Comparison of ENCODE assay signal across 14 cellular contexts in the genomic region with DNA sequence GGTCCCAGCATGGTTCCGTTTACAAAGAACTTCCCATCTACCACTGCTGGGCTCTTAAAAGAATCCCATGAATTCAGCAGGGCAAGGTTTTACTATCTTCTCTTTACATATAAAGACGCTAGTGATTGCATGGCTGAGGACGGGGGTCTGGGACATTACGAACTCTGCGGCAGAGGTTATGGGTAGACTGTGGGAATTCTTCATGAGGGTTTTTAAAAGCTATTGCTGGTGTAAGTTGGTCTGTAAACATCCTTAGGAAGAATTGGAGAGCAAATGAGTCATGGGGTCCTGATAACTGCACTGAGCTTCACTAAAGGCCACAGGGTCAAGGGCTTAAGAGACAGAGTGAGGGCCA. TPM values are rescaled to one million over a fixed set of nuclear protein-coding genes. Genes with fewer than 3 reads are reported as not detected.
DNase-seq lines count a peak whose midpoint lies in the region; ATAC-seq and TF ChIP-seq lines count a peak whose summit lies in the region.
"Had no signal": no experiment of that assay in that cellular context is flagged by ENCODE, and none has a peak within 500 bp of the region (broad histone marks: within the 10 kb centered on the region; RNA-seq: fewer than 3 reads in every experiment).

No MANE protein-coding gene starts in this region.

- H3K9me2 ChIP-seq in SU-DHL-6 (replicated peaks; ENCODE audit: insufficient read depth, low read length): no peaks in the 10 kb centered on the region
- H3K9me2 ChIP-seq in neural cell (ENCODE audit: insufficient read depth, low read length): no peaks in the 10 kb centered on the region
- H3K9me2 ChIP-seq: SK-N-SH had no signal

- H3F3A ChIP-seq in SU-DHL-6 (ENCODE audit: insufficient read depth) (no peaks in the 10 kb centered on the region), neural cell (ENCODE audit: insufficient read depth, low read length, poor library complexity, severe bottlenecking) (no peaks in the 10 kb centered on the region)

- H3K79me2 ChIP-seq in SU-DHL-6 (ENCODE audit: insufficient read depth, low read length): no peaks in the 10 kb centered on the region
- H3K79me2 ChIP-seq in neural cell (replicated peaks; ENCODE audit: insufficient read depth, low read length): no peaks in the 10 kb centered on the region

- H3K4me3 ChIP-seq in HEK293 (ENCODE audit: low read depth, low read length): no peak overlapping the region
- H3K4me3 ChIP-seq in SU-DHL-6 (ENCODE audit: insufficient read depth, low read length, poor library complexity, severe bottlenecking): no peak overlapping the region
- no peak overlapping the region for H3K4me3 ChIP-seq in neural cell (ENCODE audit: low read length)
- H3K4me3 ChIP-seq: GM23338, right atrium auricular region had no signal

- H3K9me3 ChIP-seq in HEK293 (ENCODE audit: control insufficient read depth, insufficient read depth, low read depth, low read length) (no peaks in the 10 kb centered on the region), SU-DHL-6 (ENCODE audit: insufficient read depth, low read length) (no peaks in the 10 kb centered on the region), neural cell (ENCODE audit: low read length) (no peaks in the 10 kb centered on the region)
- H3K9me3 ChIP-seq: right atrium auricular region, SK-N-SH had no signal

- intact Hi-C loops in head of caudate nucleus (cut with DNase I): no loop called here

- no peaks in the 10 kb centered on the region for H4K20me1 ChIP-seq in SU-DHL-6 (ENCODE audit: low read depth, low read length)
- H4K20me1 ChIP-seq in neural cell (ENCODE audit: insufficient read depth): no peaks in the 10 kb centered on the region

- TF ChIP-seq EP300 in neural cell (conservative IDR thresholded peaks at IDR 0.05; ENCODE audit: poor library complexity, severe bottlenecking): no peak

- H3K9ac ChIP-seq in SU-DHL-6 (ENCODE audit: low read length) (no peak overlapping the region), neural cell (ENCODE audit: low read length) (no peak overlapping the region)
- H3K9ac ChIP-seq: SK-N-SH had no signal

- no peaks in the 10 kb centered on the region for H3K27me3 ChIP-seq in SU-DHL-6 (ENCODE audit: low read length)
- no peaks in the 10 kb centered on the region for H3K27me3 ChIP-seq in neural cell (ENCODE audit: insufficient read depth, low read depth, low read length)
- H3K27me3 ChIP-seq: right atrium auricular region had no signal

- no peak overlapping the region for H3K4me2 ChIP-seq in SU-DHL-6 (ENCODE audit: low read depth, low read length, poor library complexity, severe bottlenecking)
- no peak overlapping the region for H3K4me2 ChIP-seq in neural cell (ENCODE audit: low read length)
- H3K4me2 ChIP-seq: GM23338, SK-N-SH had no signal

- no peaks in the 10 kb centered on the region for H3K36me3 ChIP-seq in HEK293 (ENCODE audit: control insufficient read depth in 2 of 2, insufficient read depth in 1 of 2, low read length in 2 of 2)
- no peaks in the 10 kb centered on the region for H3K36me3 ChIP-seq in SU-DHL-6 (ENCODE audit: low read length)
- no peaks in the 10 kb centered on the region for H3K36me3 ChIP-seq in neural cell (ENCODE audit: insufficient read depth, low read length)
- H3K36me3 ChIP-seq: right atrium auricular region had no signal

- POLR2A ChIA-PET in HEK293 (lab: Yijun Ruan, JAX): no interaction called here

- H3K4me1 ChIP-seq in HEK293 (ENCODE audit: control insufficient read depth, insufficient read depth, low read length): no peaks in the 10 kb centered on the region

- no peak for DNase-seq in NCI-H1417 treated with DMSO at 0.1 percent for 48 hours (lab: John Stamatoyannopoulos, UW)
- no peak for DNase-seq in head of caudate nucleus
- DNase-seq in NCI-H146 treated with DMSO at 0.1 percent for 48 hours (lab: John Stamatoyannopoulos, UW; ENCODE audit: unreplicated experiment): no peak

- CTCF ChIA-PET in HEK293 (lab: Yijun Ruan, JAX): interaction anchor here (0.6 to 2.6 kb wide), 26 partner anchors 9 to 1510 kb away, joined by 3 to 14 read pairs (median 4); no protein-coding TSS in a partner anchor

- no peak for TF ChIP-seq RAD21 in neural cell (conservative IDR thresholded peaks at IDR 0.05)

- TF ChIP-seq CTCF in C4-2B (conservative IDR thresholded peaks at IDR 0.05): peak; percentile 69
- TF ChIP-seq CTCF in HEK293 (tag by site-specific recombination; IDR thresholded peaks at IDR 0.05): no peak
- peak; percentile 13 for TF ChIP-seq CTCF in SU-DHL-6 (IDR thresholded peaks at IDR 0.05; ENCODE audit: insufficient read depth, low read length, poor library complexity, severe bottlenecking)
- peak; percentile 4 for TF ChIP-seq CTCF in neural cell (IDR thresholded peaks at IDR 0.05; ENCODE audit: poor library complexity, severe bottlenecking)

- H2AFZ ChIP-seq in SU-DHL-6 (ENCODE audit: low read depth, low read length, severe bottlenecking) (no peak overlapping the region), neural cell (ENCODE audit: low read depth, low read length) (no peak overlapping the region)
- H2AFZ ChIP-seq: GM23338 had no signal

- ATAC-seq in HG02981 (IDR thresholded peaks at IDR 0.05; ENCODE audit: unreplicated experiment): no peak

- H3K27ac ChIP-seq in C4-2B (no peak overlapping the region), HEK293 (ENCODE audit: extremely low read depth, low read depth, low read length) (no peak overlapping the region), SU-DHL-6 (ENCODE audit: low read depth, low read length) (no peak overlapping the region), neural cell (ENCODE audit: low read length) (no peak overlapping the region)
- H3K27ac ChIP-seq: right atrium auricular region had no signal

TF ChIP-seq in HEK293, 187 proteins besides CTCF, POLR2A, EP300 and RAD21 (continues in another document):
- TF ChIP-seq, protein P1, sequence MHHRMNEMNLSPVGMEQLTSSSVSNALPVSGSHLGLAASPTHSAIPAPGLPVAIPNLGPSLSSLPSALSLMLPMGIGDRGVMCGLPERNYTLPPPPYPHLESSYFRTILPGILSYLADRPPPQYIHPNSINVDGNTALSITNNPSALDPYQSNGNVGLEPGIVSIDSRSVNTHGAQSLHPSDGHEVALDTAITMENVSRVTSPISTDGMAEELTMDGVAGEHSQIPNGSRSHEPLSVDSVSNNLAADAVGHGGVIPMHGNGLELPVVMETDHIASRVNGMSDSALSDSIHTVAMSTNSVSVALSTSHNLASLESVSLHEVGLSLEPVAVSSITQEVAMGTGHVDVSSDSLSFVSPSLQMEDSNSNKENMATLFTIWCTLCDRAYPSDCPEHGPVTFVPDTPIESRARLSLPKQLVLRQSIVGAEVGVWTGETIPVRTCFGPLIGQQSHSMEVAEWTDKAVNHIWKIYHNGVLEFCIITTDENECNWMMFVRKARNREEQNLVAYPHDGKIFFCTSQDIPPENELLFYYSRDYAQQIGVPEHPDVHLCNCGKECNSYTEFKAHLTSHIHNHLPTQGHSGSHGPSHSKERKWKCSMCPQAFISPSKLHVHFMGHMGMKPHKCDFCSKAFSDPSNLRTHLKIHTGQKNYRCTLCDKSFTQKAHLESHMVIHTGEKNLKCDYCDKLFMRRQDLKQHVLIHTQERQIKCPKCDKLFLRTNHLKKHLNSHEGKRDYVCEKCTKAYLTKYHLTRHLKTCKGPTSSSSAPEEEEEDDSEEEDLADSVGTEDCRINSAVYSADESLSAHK (tag by site-specific recombination; IDR thresholded peaks at IDR 0.05): no peak
- TF ChIP-seq ZFP69B (tag by site-specific recombination; IDR thresholded peaks at IDR 0.05): 0 out of 2 replicates have a peak, but pooled peaks have one; percentile 2
- TF ChIP-seq ZNF768 (tag by site-specific recombination; IDR thresholded peaks at IDR 0.05): no peak
- no peak for TF ChIP-seq ZNF211 (tag by site-specific recombination; IDR thresholded peaks at IDR 0.05; ENCODE audit: low read depth)

TF ChIP-seq in neural cell, 6 proteins besides CTCF, POLR2A, EP300 and RAD21:
- TF ChIP-seq SMC3 (conservative IDR thresholded peaks at IDR 0.05; ENCODE audit: poor library complexity) (no peak), POLR2AphosphoS5 (IDR thresholded peaks at IDR 0.05) (no peak), EZH2 (IDR thresholded peaks at IDR 0.05; ENCODE audit: borderline replicate concordance, insufficient read depth, low read length, poor library complexity, severe bottlenecking) (no peak), TAF1 (IDR thresholded peaks at IDR 0.05; ENCODE audit: low read depth) (no peak), MXI1 (conservative IDR thresholded peaks at IDR 0.05; ENCODE audit: poor library complexity, severe bottlenecking) (no peak)
- TF ChIP-seq, protein P2, sequence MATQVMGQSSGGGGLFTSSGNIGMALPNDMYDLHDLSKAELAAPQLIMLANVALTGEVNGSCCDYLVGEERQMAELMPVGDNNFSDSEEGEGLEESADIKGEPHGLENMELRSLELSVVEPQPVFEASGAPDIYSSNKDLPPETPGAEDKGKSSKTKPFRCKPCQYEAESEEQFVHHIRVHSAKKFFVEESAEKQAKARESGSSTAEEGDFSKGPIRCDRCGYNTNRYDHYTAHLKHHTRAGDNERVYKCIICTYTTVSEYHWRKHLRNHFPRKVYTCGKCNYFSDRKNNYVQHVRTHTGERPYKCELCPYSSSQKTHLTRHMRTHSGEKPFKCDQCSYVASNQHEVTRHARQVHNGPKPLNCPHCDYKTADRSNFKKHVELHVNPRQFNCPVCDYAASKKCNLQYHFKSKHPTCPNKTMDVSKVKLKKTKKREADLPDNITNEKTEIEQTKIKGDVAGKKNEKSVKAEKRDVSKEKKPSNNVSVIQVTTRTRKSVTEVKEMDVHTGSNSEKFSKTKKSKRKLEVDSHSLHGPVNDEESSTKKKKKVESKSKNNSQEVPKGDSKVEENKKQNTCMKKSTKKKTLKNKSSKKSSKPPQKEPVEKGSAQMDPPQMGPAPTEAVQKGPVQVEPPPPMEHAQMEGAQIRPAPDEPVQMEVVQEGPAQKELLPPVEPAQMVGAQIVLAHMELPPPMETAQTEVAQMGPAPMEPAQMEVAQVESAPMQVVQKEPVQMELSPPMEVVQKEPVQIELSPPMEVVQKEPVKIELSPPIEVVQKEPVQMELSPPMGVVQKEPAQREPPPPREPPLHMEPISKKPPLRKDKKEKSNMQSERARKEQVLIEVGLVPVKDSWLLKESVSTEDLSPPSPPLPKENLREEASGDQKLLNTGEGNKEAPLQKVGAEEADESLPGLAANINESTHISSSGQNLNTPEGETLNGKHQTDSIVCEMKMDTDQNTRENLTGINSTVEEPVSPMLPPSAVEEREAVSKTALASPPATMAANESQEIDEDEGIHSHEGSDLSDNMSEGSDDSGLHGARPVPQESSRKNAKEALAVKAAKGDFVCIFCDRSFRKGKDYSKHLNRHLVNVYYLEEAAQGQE (IDR thresholded peaks at IDR 0.05; ENCODE audit: borderline replicate concordance): no peak
TF ChIP-seq in neural cell: peak in this region for 0.

RNA-seq across cellular contexts. Expression of a gene that starts 53.1 kb away (rescaled TPM):
- 1.4 TPM in 2 replicates for polyA plus RNA-seq in neural cell
- 0.24 and 0.58 TPM in 2 replicates for polyA minus RNA-seq in neural cell
- polyA plus RNA-seq: endothelial cell of umbilical vein; fibroblast of lung; GM23338; naive thymus-derived CD8-positive, alpha-beta T cell; SK-N-SH had no signal
